In the genomic region with DNA sequence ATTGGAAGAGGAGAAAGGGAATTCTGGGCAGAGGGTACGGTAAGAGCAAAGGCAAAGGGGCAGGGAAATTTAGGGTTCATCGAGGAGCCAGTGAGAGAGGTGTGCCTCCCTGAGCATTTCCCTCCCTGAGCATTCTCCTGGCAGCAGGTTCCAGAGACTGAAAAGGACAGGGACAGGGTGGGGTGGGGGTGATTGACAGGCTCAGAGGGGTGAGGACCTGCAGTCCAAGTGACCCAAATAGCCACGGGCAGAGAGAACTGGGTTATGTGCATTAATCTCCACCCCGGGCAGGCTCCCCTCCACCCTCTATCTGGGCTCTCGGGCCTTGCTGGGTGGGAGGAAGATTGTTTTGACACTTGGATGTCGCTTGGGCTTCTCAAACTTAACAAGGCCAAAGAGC, we compare ENCODE assay signal across 17 cellular contexts.
"Had no signal": no experiment of that assay in that cellular context is flagged by ENCODE, and none has a peak within 500 bp of the region (broad histone marks: within the 10 kb centered on the region; RNA-seq: fewer than 3 reads in every experiment).

No MANE protein-coding gene starts in this region.

- DNase-seq: Karpas-422, KG1, MG63, NCI-H1092, NCI-H1436, NCI-H187, NCI-H2029, NCI-H2081 treated with DMSO at 0.1 percent for 48 hours, NCI-H2171, NCI-H345, NCI-H524, NCI-H526 treated with DMSO at 0.1 percent for 48 hours, NCI-H748 treated with DMSO at 0.1 percent for 48 hours, Right ventricle myocardium superior, RPMI8226, SK-N-SH, SW 1271 had no signal

- H3K4me3 ChIP-seq: MG63 had no signal

- H3K9me3 ChIP-seq: MG63, SK-N-SH had no signal

- H3K27me3 ChIP-seq: MG63 had no signal

- H3K9ac ChIP-seq: SK-N-SH had no signal
